Comparison of ENCODE assay signal across 8 cellular contexts in genomic region chr2:55618025-55618648, GRCh38. TPM values are rescaled to one million over a fixed set of nuclear protein-coding genes. Genes with fewer than 3 reads are reported as not detected.
DNase-seq lines count a peak whose midpoint lies in the region; ATAC-seq lines count a peak whose summit lies in the region.

No MANE protein-coding gene starts in this region.

- peak overlapping the region; percentile 95 for H3K4me3 ChIP-seq in thymus (ENCODE audit: low read length)

- H3K4me1 ChIP-seq in thymus (ENCODE audit: control insufficient read depth, insufficient read depth, low read length), result peaks cover 22% of the 10 kb centered on the region

- H3K36me3 ChIP-seq in thymus (ENCODE audit: control insufficient read depth, insufficient read depth), result peaks cover 8% of the 10 kb centered on the region

- DNase-seq in SKM-1 treated with dmso at 0.1 percent for 144 hours (lab: John Stamatoyannopoulos, UW; ENCODE audit: unreplicated experiment) (peak; percentile 20), SKM-1 (lab: John Stamatoyannopoulos, UW; ENCODE audit: unreplicated experiment) (no peak), inferior parietal cortex (ENCODE audit: extremely low spot score) (peak; percentile 65)

- WGBS in thymus, result under 1% methylated on average over 26 of the region's 26 CpGs

- ATAC-seq in HG03457 (IDR thresholded peaks at IDR 0.05; ENCODE audit: unreplicated experiment) (peak; percentile 0), HG03460 (IDR thresholded peaks at IDR 0.05; ENCODE audit: unreplicated experiment) (no peak), GM18868 (IDR thresholded peaks at IDR 0.05; ENCODE audit: unreplicated experiment) (no peak)

- no peaks in the 10 kb centered on the region for H3K9me3 ChIP-seq in thymus (ENCODE audit: control insufficient read depth)

- H3K27ac ChIP-seq in angular gyrus (ENCODE audit: low read depth, low read length) (peak overlapping the region; percentile 87), thymus (ENCODE audit: low read depth) (peak overlapping the region; percentile 96)

- no peaks in the 10 kb centered on the region for H3K27me3 ChIP-seq in thymus (ENCODE audit: control insufficient read depth, insufficient read depth)

RNA-seq across cellular contexts. Expression of gene PPP4R3B, which starts 0.7 kb away (rescaled TPM):
- polyA plus RNA-seq in thymus, result 45.9 TPM
